In the genomic region with DNA sequence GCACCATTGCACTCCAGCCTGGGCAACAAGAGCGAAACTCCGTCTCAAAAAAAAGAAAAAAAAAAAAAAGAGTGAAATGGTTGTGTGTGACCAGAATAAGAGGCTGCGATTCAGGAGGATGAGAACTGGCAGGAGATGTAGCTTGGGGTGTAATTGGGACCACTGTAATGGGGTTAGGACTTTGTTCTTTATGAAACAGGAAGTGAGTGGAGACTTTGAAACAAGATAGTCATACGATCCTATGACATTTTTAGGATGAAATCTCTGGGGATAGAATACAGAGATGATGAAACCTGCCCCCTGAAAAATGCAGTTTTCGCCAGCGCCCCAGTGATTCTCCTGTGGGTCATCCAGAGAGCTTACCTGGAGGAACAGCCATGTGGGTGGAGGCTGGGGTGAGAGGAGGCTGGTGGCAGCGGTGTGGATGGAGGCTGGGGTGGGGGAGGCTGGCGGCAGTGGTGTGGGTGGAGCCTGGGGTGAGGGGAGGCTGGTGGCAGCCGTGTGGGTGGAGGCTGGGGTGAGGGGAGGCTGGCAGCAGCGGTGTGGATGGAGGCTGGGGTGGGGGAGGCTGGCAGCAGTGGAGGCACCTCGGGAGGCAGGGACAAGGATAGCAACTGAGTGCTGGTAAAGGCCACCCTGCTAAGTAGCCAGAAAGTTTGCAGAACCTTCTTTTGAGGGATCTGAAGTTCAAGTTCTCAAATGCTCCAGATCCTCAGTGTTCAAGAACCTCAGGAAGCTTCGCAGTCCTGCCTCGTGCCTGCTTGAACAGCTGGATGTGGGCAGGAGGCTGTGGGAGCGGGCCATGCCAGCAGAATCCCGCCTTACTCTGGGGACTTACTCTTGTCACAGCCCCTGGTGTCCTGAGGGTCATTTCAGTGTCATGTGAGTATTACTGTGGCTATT, we compare ENCODE assay signal across 15 cellular contexts. TPM values are rescaled to one million over a fixed set of nuclear protein-coding genes. Genes with fewer than 3 reads are reported as not detected.
DNase-seq lines count a peak whose midpoint lies in the region; ATAC-seq, FAIRE-seq and TF ChIP-seq lines count a peak whose summit lies in the region.
"Had no signal": no experiment of that assay in that cellular context is flagged by ENCODE, and none has a peak within 500 bp of the region (broad histone marks: within the 10 kb centered on the region; RNA-seq: fewer than 3 reads in every experiment).

No MANE protein-coding gene starts in this region.

- H3K9me3 ChIP-seq in Karpas-422 (ENCODE audit: low read length), result no peaks in the 10 kb centered on the region
- H3K9me3 ChIP-seq in endothelial cell of umbilical vein (replicated peaks; ENCODE audit: control insufficient read depth, insufficient read depth, low read length), result no peaks in the 10 kb centered on the region

- H3K27ac ChIP-seq in Karpas-422 (ENCODE audit: low read length), result peak overlapping the region; percentile 74
- no peak overlapping the region for H3K27ac ChIP-seq in endothelial cell of umbilical vein (ENCODE audit: insufficient read depth, low read depth, low read length)
- H3K27ac ChIP-seq: RWPE1 had no signal

- CTCF ChIA-PET in endothelial cell of umbilical vein (lab: Charles Lee), result interaction anchor here (0.6 to 12.7 kb wide), 6 partner anchors 9 to 498 kb away, joined by 3 to 469 read pairs (median 6); a partner anchor contains a TSS

- POLR2A ChIA-PET in endothelial cell of umbilical vein (lab: Charles Lee), result interaction anchor here (0.7 kb wide), 1 partner anchor 9 kb away, joined by 4 read pairs; no protein-coding TSS in a partner anchor

- no peaks in the 10 kb centered on the region for H3K36me3 ChIP-seq in Karpas-422 (ENCODE audit: insufficient read depth, low read length)
- no peaks in the 10 kb centered on the region for H3K36me3 ChIP-seq in endothelial cell of umbilical vein (ENCODE audit: control insufficient read depth in 2 of 2, extremely low read depth in 1 of 2, insufficient read depth in 2 of 2, low read length in 2 of 2)

- in situ Hi-C loops in KBM-7 (cut with MboI; ENCODE audit: low pct_unique_long_range_greater_than_20kb, low sequenced_read_pairs), result no loop called here

- H3K27me3 ChIP-seq in Karpas-422 (ENCODE audit: low read length), result no peaks in the 10 kb centered on the region
- H3K27me3 ChIP-seq in endothelial cell of umbilical vein (ENCODE audit: control insufficient read depth in 2 of 2, insufficient read depth in 2 of 2, low read length in 2 of 2), result peaks cover 16 to 29% of the 10 kb centered on the region in 2 experiments

- no peaks in the 10 kb centered on the region for H3K9me2 ChIP-seq in Karpas-422 (replicated peaks; ENCODE audit: insufficient read depth, low read length)

- intact Hi-C loops in endothelial cell of umbilical vein (cut with micrococcal nuclease), result no loop called here
- intact Hi-C loops in sciatic nerve (cut with DNase I), result no loop called here

- H2AFZ ChIP-seq in Karpas-422 (ENCODE audit: low read length) (no peak overlapping the region), endothelial cell of umbilical vein (ENCODE audit: low read depth, low read length) (no peak overlapping the region)

- dilution Hi-C loops in endothelial cell of umbilical vein (cut with MboI; ENCODE audit: extremely low pct_ligation_motif_present, low sequenced_read_pairs), result loop anchor here (25.0 kb wide), 1 partner anchor 462 kb away; no protein-coding TSS in a partner anchor

- H3K9ac ChIP-seq in Karpas-422 (ENCODE audit: low read length), result no peak overlapping the region
- no peak overlapping the region for H3K9ac ChIP-seq in endothelial cell of umbilical vein (replicated peaks; ENCODE audit: extremely low read depth, insufficient read depth, low read length)

- DNase-seq in NOMO-1 treated with DMSO at 0.1 percent for 48 hours (lab: John Stamatoyannopoulos, UW; ENCODE audit: unreplicated experiment), result peak; percentile 18
- DNase-seq in NOMO-1 treated with dmso at 0.1 percent for 144 hours (lab: John Stamatoyannopoulos, UW; ENCODE audit: unreplicated experiment), result no peak
- DNase-seq in Karpas-422, result peak; percentile 47
- no peak for DNase-seq in endothelial cell of umbilical vein (ENCODE audit: low read depth, low spot score)
- DNase-seq in sciatic nerve (ENCODE audit: low spot score), result no peak
- DNase-seq in KBM-7, result no peak
- DNase-seq in NCI-H1694 (lab: John Stamatoyannopoulos, UW), result no peak
- DNase-seq: ACHN; activated naive CD4-positive, alpha-beta T cell treated with anti-CD3 and anti-CD28 coated beads, Interleukin-2, amount 10 ng/mL, durations not matched to agents 7 days and 5 days; hippocampal formation; left colon; naive thymus-derived CD4-positive, alpha-beta T cell; NCI-H510A had no signal

- H4K20me1 ChIP-seq in Karpas-422 (ENCODE audit: insufficient read depth, low read depth, low read length) (no peaks in the 10 kb centered on the region), endothelial cell of umbilical vein (replicated peaks; ENCODE audit: control insufficient read depth, extremely low read depth, insufficient read depth, low read length) (no peaks in the 10 kb centered on the region)

- H3K4me1 ChIP-seq in Karpas-422 (ENCODE audit: low read length) (peaks cover 35% of the 10 kb centered on the region), endothelial cell of umbilical vein (ENCODE audit: control insufficient read depth, extremely low read depth, insufficient read depth, low read length) (peaks cover 4% of the 10 kb centered on the region)

- no TSS peak for BruUV-seq in endothelial cell of umbilical vein (replicated peaks; lab: Mats Ljungman, UMichigan)

- peak; percentile 40 for FAIRE-seq in endothelial cell of umbilical vein (lab: Jason Lieb, UNC)

- H3K79me2 ChIP-seq in Karpas-422 (ENCODE audit: low read length) (no peaks in the 10 kb centered on the region), endothelial cell of umbilical vein (ENCODE audit: control insufficient read depth, insufficient read depth, low read length) (no peaks in the 10 kb centered on the region)

- TF ChIP-seq CTCF in endothelial cell of umbilical vein (IDR thresholded peaks at IDR 0.05; ENCODE audit: extremely low read depth in 1 of 2, insufficient read depth in 1 of 2, low read depth in 1 of 2, low read length in 2 of 2), result no peak

- H3K9me1 ChIP-seq in endothelial cell of umbilical vein (replicated peaks; ENCODE audit: control insufficient read depth, extremely low read depth, insufficient read depth, low read length), result no peaks in the 10 kb centered on the region

- H3K4me3 ChIP-seq in Karpas-422 (ENCODE audit: low read length) (no peak overlapping the region), endothelial cell of umbilical vein (replicated peaks in 1 of 3; ENCODE audit: insufficient read depth in 1 of 3, low read depth in 1 of 3, low read length in 3 of 3) (no peak overlapping the region)

- H3K4me2 ChIP-seq in Karpas-422 (ENCODE audit: low read depth, low read length, poor library complexity, severe bottlenecking) (peak overlapping the region; percentile 82), endothelial cell of umbilical vein (ENCODE audit: insufficient read depth, low read length) (no peak overlapping the region)

- no peak for TF ChIP-seq POLR2A in endothelial cell of umbilical vein (IDR thresholded peaks at IDR 0.05; ENCODE audit: low read depth, low read length)

- peak; percentile 34 for ATAC-seq in sciatic nerve
- no peak for ATAC-seq in GM18867 (IDR thresholded peaks at IDR 0.05; ENCODE audit: unreplicated experiment)
- ATAC-seq: left colon; naive thymus-derived CD4-positive, alpha-beta T cell had no signal

TF ChIP-seq in endothelial cell of umbilical vein, 7 proteins besides CTCF, POLR2A, EP300 and RAD21:
- no peak for TF ChIP-seq EZH2 (IDR thresholded peaks at IDR 0.05; ENCODE audit: borderline replicate concordance, low read depth, low read length, severe bottlenecking)
- no peak for TF ChIP-seq FOS (IDR thresholded peaks at IDR 0.05; ENCODE audit: borderline replicate concordance, insufficient read depth, low read length)
- TF ChIP-seq, protein P1, sequence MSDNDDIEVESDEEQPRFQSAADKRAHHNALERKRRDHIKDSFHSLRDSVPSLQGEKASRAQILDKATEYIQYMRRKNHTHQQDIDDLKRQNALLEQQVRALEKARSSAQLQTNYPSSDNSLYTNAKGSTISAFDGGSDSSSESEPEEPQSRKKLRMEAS (IDR thresholded peaks at IDR 0.05; ENCODE audit: insufficient read depth, insufficient read length), result no peak
- TF ChIP-seq JUN (IDR thresholded peaks at IDR 0.05; ENCODE audit: borderline replicate concordance, insufficient read depth, insufficient read length, low read depth), result no peak
- TF ChIP-seq GATA2 (IDR thresholded peaks at IDR 0.05; ENCODE audit: insufficient read depth, insufficient read length, low read depth, low read length), result no peak
- no peak for TF ChIP-seq POLR2AphosphoS5 (IDR thresholded peaks at IDR 0.05; ENCODE audit: insufficient read depth, low read depth, low read length)
- TF ChIP-seq MYC (IDR thresholded peaks at IDR 0.05; ENCODE audit: low read depth, low read length), result no peak
TF ChIP-seq in endothelial cell of umbilical vein: peak in this region for 0.

RNA-seq across cellular contexts. Expression of a gene that starts 20.2 kb away (rescaled TPM):
- total RNA-seq in Karpas-422 (2014; rRNA removed; shearing (Covaris generic); ENCODE audit: low replicate concordance), result 29.0 and 62.5 TPM in 2 replicates
- total RNA-seq in endothelial cell of umbilical vein, result 10.2 and 11.3 TPM in 2 replicates
- 15.7 and 16.8 TPM in 2 replicates for polyA plus RNA-seq in endothelial cell of umbilical vein
- 8.2 and 10.6 TPM in 2 replicates for polyA plus RNA-seq in endothelial cell of umbilical vein (2011; cell fraction: cytosol; rRNA removed)
- 3.0 and 4.9 TPM in 2 replicates for polyA plus RNA-seq in endothelial cell of umbilical vein (2011; cell fraction: nucleus; rRNA removed)
- polyA plus RNA-seq in endothelial cell of umbilical vein (2012), result 4.8 and 4.9 TPM in 2 replicates
- 12.4 and 13.3 TPM in 2 replicates for polyA minus RNA-seq in endothelial cell of umbilical vein
- 12.1 TPM for polyA minus RNA-seq in endothelial cell of umbilical vein (2011; cell fraction: cytosol; rRNA and poly(A)+ RNA removed)
- polyA minus RNA-seq in endothelial cell of umbilical vein (2011; cell fraction: nucleus; rRNA and poly(A)+ RNA removed), result 4.7 and 5.1 TPM in 2 replicates
- total RNA-seq in sciatic nerve, result 14.0 TPM

RNA-seq across cellular contexts. Expression of a gene that starts 54.8 kb away (rescaled TPM):
- not detected in 2 replicates for total RNA-seq in Karpas-422 (2014; rRNA removed; shearing (Covaris generic); ENCODE audit: low replicate concordance)
- total RNA-seq in endothelial cell of umbilical vein (not detected in 2 replicates), sciatic nerve (10.6 TPM)
- polyA plus RNA-seq in endothelial cell of umbilical vein, result 0.18 TPM in 1 of 2 replicates, not detected in the other
- polyA plus RNA-seq in endothelial cell of umbilical vein (2011; cell fraction: cytosol; rRNA removed), result 0.04 TPM in 1 of 2 replicates, not detected in the other
- 0.07 TPM in 1 of 2 replicates, not detected in the other for polyA plus RNA-seq in endothelial cell of umbilical vein (2011; cell fraction: nucleus; rRNA removed)
- not detected in 2 replicates for polyA plus RNA-seq in endothelial cell of umbilical vein (2012)
- 0.19 TPM in 1 of 2 replicates, not detected in the other for polyA minus RNA-seq in endothelial cell of umbilical vein
- polyA minus RNA-seq in endothelial cell of umbilical vein (2011; cell fraction: cytosol; rRNA and poly(A)+ RNA removed), result not detected
- polyA minus RNA-seq in endothelial cell of umbilical vein (2011; cell fraction: nucleus; rRNA and poly(A)+ RNA removed), result not detected in 2 replicates
- polyA plus RNA-seq: naive thymus-derived CD4-positive, alpha-beta T cell had no signal

Comparison
In these comparisons a context has a peak if more than half of its experiments do, and no peak if none do; other contexts are left out.
1. DNase-seq: peak in NOMO-1 treated with DMSO at 0.1 percent for 48 hours (single experiment) and Karpas-422 (single experiment); none in NOMO-1 treated with dmso at 0.1 percent for 144 hours (single experiment), endothelial cell of umbilical vein (single experiment), sciatic nerve (single experiment), KBM-7 (single experiment) and NCI-H1694 (single experiment).
2. RNA of a gene that starts 54.8 kb away (total RNA-seq): 10.6 TPM in sciatic nerve (single experiment); not detected in Karpas-422 and not detected in endothelial cell of umbilical vein; every median in the first group is over 10 times any median in the second.